Comparison of ENCODE assay signal across 9 cellular contexts in genomic region chr12:32025906-32026305, GRCh38.
DNase-seq lines count a peak whose midpoint lies in the region; ATAC-seq and TF ChIP-seq lines count a peak whose summit lies in the region.
"Had no signal": no experiment of that assay in that cellular context is flagged by ENCODE, and none has a peak within 500 bp of the region (broad histone marks: within the 10 kb centered on the region; RNA-seq: fewer than 3 reads in every experiment).

No MANE protein-coding gene starts in this region.

- no peak for TF ChIP-seq CTCF in GM13976 (IDR thresholded peaks at IDR 0.05; ENCODE audit: borderline replicate concordance, control extremely low read depth, extremely low read depth, insufficient read depth, missing control alignments)

- in situ Hi-C loops in GM13976 (cut with MboI; ENCODE audit: low sequenced_read_pairs, unreplicated experiment) = no loop called here

- DNase-seq in T follicular helper cell (ENCODE audit: low read depth) (peak; percentile 1), hippocampal formation (lab: John Stamatoyannopoulos, UW) (no peak), GM13976 (ENCODE audit: low spot score) (no peak), posterior cingulate gyrus (no peak)
- DNase-seq in activated gamma-delta T cell treated with anti-CD3 and anti-CD28 coated beads, Interleukin-2, amount 50 U/mL, for 16 hours (ENCODE audit: low read depth) = peak; percentile 16
- peak; percentile 53 for DNase-seq in stimulated activated CD8-positive, alpha-beta memory T cell treated with anti-CD3 and anti-CD28 coated beads, Interleukin-4, amount 100 ng/mL, for 48 hours
- DNase-seq: GF-D8 had no signal

- intact Hi-C loops in posterior cingulate gyrus (cut with DNase I) = no loop called here

- ATAC-seq in GM21381 (IDR thresholded peaks at IDR 0.05; ENCODE audit: unreplicated experiment) (peak; percentile 64), GM19455 (IDR thresholded peaks at IDR 0.05; ENCODE audit: unreplicated experiment) (no peak)

Comparison
In these comparisons a context has a peak if more than half of its experiments do, and no peak if none do; other contexts are left out.
1. DNase-seq: peak in T follicular helper cell (single experiment), activated gamma-delta T cell treated with anti-CD3 and anti-CD28 coated beads, Interleukin-2, amount 50 U/mL, for 16 hours (single experiment) and stimulated activated CD8-positive, alpha-beta memory T cell treated with anti-CD3 and anti-CD28 coated beads, Interleukin-4, amount 100 ng/mL, for 48 hours (single experiment); none in hippocampal formation (0 of 2), GM13976 (single experiment) and posterior cingulate gyrus (0 of 10).